Comparison of ENCODE assay signal across 18 cellular contexts in the genomic region with DNA sequence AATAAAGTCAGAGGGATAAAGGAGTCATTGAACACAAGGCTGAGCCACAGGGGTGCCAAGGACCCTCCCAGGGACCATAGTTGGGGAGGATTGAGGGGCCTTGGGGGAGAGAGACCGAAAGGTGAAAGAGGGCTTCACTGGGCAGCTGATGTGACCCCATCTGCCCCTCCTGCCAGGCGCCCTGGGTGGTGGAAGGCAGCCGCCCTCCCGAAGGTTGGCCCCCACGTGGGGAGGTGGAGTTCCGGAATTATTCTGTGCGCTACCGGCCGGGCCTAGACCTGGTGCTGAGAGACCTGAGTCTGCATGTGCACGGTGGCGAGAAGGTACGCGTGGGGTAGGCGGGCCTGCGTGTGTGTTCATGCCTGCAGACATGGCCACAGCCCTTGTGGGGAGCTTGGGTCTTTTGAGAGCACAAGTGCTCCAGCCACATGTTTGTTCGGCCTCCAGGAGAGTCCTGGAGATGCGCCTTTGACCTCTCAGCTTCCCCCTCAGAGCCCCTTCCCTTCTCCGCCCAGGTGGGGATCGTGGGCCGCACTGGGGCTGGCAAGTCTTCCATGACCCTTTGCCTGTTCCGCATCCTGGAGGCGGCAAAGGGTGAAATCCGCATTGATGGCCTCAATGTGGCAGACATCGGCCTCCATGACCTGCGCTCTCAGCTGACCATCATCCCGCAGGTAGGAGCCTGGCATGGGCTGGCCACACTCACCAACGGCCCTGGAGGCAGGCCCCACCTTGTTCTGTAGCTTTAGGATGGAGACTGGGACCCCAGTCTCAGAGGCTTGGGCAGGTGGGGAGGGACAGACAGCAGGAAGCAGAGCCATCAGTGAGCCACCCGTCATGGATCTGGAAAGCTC. TPM values are rescaled to one million over a fixed set of nuclear protein-coding genes. Genes with fewer than 3 reads are reported as not detected.
DNase-seq lines count a peak whose midpoint lies in the region; ATAC-seq and TF ChIP-seq lines count a peak whose summit lies in the region.
"Had no signal": no experiment of that assay in that cellular context is flagged by ENCODE, and none has a peak within 500 bp of the region (broad histone marks: within the 10 kb centered on the region; RNA-seq: fewer than 3 reads in every experiment).

No MANE protein-coding gene starts in this region.

- H4K91ac ChIP-seq in neuronal stem cell (ENCODE audit: low read depth, low read length, poor library complexity), result peak overlapping the region; percentile 1

- POLR2A ChIA-PET in HEK293 (lab: Yijun Ruan, JAX), result interaction anchor here (0.5 to 0.9 kb wide), 2 partner anchors 9 to 19 kb away, joined by 3 to 4 read pairs; no protein-coding TSS in a partner anchor

- no peak overlapping the region for H2AFZ ChIP-seq in hepatocyte
- peak overlapping the region; percentile 16 for H2AFZ ChIP-seq in neuronal stem cell (ENCODE audit: low read length)

- H3K79me1 ChIP-seq in neuronal stem cell (ENCODE audit: low read depth, low read length), result no peaks in the 10 kb centered on the region

- H2BK15ac ChIP-seq in neuronal stem cell (ENCODE audit: low read length), result peak overlapping the region; percentile 70

- H3K27me3 ChIP-seq in BE2C, result no peaks in the 10 kb centered on the region
- no peaks in the 10 kb centered on the region for H3K27me3 ChIP-seq in hepatocyte
- H3K27me3 ChIP-seq in neuronal stem cell (ENCODE audit: control insufficient read depth in 3 of 3, insufficient read depth in 3 of 3, low read depth in 1 of 3, low read length in 3 of 3), result peaks cover 0 to 9% (median 0%) of the 10 kb centered on the region in 3 experiments
- H3K27me3 ChIP-seq in lower lobe of right lung (ENCODE audit: low read depth), result peaks cover 7% of the 10 kb centered on the region
- H3K27me3 ChIP-seq: ascending aorta, uterus had no signal

- H3K9me3 ChIP-seq in BE2C (no peaks in the 10 kb centered on the region), HEK293 (ENCODE audit: control insufficient read depth, insufficient read depth, low read depth, low read length) (no peaks in the 10 kb centered on the region), hepatocyte (ENCODE audit: low read depth) (no peaks in the 10 kb centered on the region), neuronal stem cell (replicated peaks in 1 of 2; ENCODE audit: control insufficient read depth in 2 of 2, insufficient read depth in 1 of 2, low read depth in 1 of 2, low read length in 2 of 2) (no peaks in the 10 kb centered on the region), lower lobe of right lung (no peaks in the 10 kb centered on the region)
- H3K9me3 ChIP-seq: ascending aorta, uterus had no signal

- H3K4me3 ChIP-seq in BE2C (ENCODE audit: low read depth, low read length) (no peak overlapping the region), HEK293 (ENCODE audit: low read depth, low read length) (no peak overlapping the region), hepatocyte (no peak overlapping the region), neuronal stem cell (ENCODE audit: low read length in 2 of 2) (no peak overlapping the region), lower lobe of right lung (no peak overlapping the region)
- H3K4me3 ChIP-seq: ascending aorta, uterus had no signal

- ATAC-seq in lower lobe of right lung, result no peak
- ATAC-seq: left ventricle myocardium superior, sciatic nerve had no signal

- H3K4me1 ChIP-seq in BE2C (peaks cover 11% of the 10 kb centered on the region; the same call in 1 of the 2 replicates), HEK293 (ENCODE audit: control insufficient read depth, insufficient read depth, low read length) (peaks cover 6% of the 10 kb centered on the region; the same call in 1 of the 2 replicates), hepatocyte (ENCODE audit: insufficient read depth) (peaks cover 40% of the 10 kb centered on the region), neuronal stem cell (ENCODE audit: control insufficient read depth in 2 of 2, insufficient read depth in 1 of 2, low read depth in 1 of 2, low read length in 2 of 2) (peaks cover 23 to 26% of the 10 kb centered on the region in 2 donors), lower lobe of right lung (peaks cover 14% of the 10 kb centered on the region)

- H3K23ac ChIP-seq in neuronal stem cell (ENCODE audit: low read depth, low read length, poor library complexity), result no peak overlapping the region

- no peak overlapping the region for H2BK5ac ChIP-seq in neuronal stem cell (ENCODE audit: low read length)

- H3K27ac ChIP-seq in HEK293 (ENCODE audit: extremely low read depth, low read depth, low read length), result no peak overlapping the region
- H3K27ac ChIP-seq in hepatocyte, result peak overlapping the region; percentile 99
- peak overlapping the region; percentile 45 for H3K27ac ChIP-seq in neuronal stem cell (replicated peaks; ENCODE audit: low read length)
- no peak overlapping the region for H3K27ac ChIP-seq in lower lobe of right lung
- H3K27ac ChIP-seq: ascending aorta, uterus had no signal

- no peak overlapping the region for H3K9ac ChIP-seq in neuronal stem cell (ENCODE audit: low read depth, low read length, poor library complexity)

- H2BK120ac ChIP-seq in neuronal stem cell (ENCODE audit: low read depth, low read length), result peak overlapping the region; percentile 6

- no peaks in the 10 kb centered on the region for H3K9me2 ChIP-seq in hepatocyte (replicated peaks; ENCODE audit: insufficient read depth)

- H4K20me1 ChIP-seq in hepatocyte (ENCODE audit: insufficient read depth, poor library complexity, severe bottlenecking), result no peaks in the 10 kb centered on the region

- intact Hi-C loops in lower lobe of right lung (cut with DNase I), result no loop called here

- TF ChIP-seq CTCF in BE2C (IDR thresholded peaks at IDR 0.05; ENCODE audit: low read depth, low read length) (no peak), HEK293 (tag by site-specific recombination; IDR thresholded peaks at IDR 0.05) (no peak), hepatocyte (IDR thresholded peaks at IDR 0.05; ENCODE audit: poor library complexity) (no peak), lower lobe of right lung (IDR thresholded peaks at IDR 0.05) (no peak)

- CTCF ChIA-PET in HEK293 (lab: Yijun Ruan, JAX), result interaction anchor here (0.5 to 5.0 kb wide), 12 partner anchors 9 to 198 kb away, joined by 3 to 32 read pairs (median 6); a partner anchor contains a TSS

- H3K4me2 ChIP-seq in hepatocyte (no peak overlapping the region), neuronal stem cell (ENCODE audit: insufficient read depth, low read length, poor library complexity, severe bottlenecking) (no peak overlapping the region)

- H3K79me2 ChIP-seq in hepatocyte, result no peaks in the 10 kb centered on the region

- no peak overlapping the region for H4K8ac ChIP-seq in neuronal stem cell (ENCODE audit: low read depth, low read length)

- peak overlapping the region; percentile 66 for H3K18ac ChIP-seq in neuronal stem cell (ENCODE audit: low read length)

- 94% methylated on average over 28 of the region's 28 CpGs for WGBS in hepatocyte (ENCODE audit: low lambda C conversion rate, missing lambda C conversion rate)
- WGBS in neuronal stem cell (ENCODE audit: extremely low coverage in 2 of 2, insufficient read length in 2 of 2, insufficient replicate concordance in 1 of 2), 2 donors, result no CpG with 5 or more reads among the region's 28 CpGs

- DNase-seq in BE2C (peak; percentile 5), hepatocyte (ENCODE audit: low spot score) (no peak), neuronal stem cell (ENCODE audit: low spot score) (no peak), NCI-H748 treated with DMSO at 0.1 percent for 48 hours (lab: John Stamatoyannopoulos, UW) (no peak), lower lobe of right lung (no peak), amygdala (lab: John Stamatoyannopoulos, UW) (no peak), NCI-H345 treated with DMSO at 0.1 percent for 48 hours (lab: John Stamatoyannopoulos, UW; ENCODE audit: unreplicated experiment) (no peak)
- DNase-seq: activated CD4-positive, alpha-beta T cell treated with anti-CD3 and anti-CD28 coated beads for 48 hours; CD4-positive, CD25-positive, alpha-beta regulatory T cell; Karpas-422; left ventricle myocardium superior; NCI-H1694 treated with DMSO at 0.1 percent for 48 hours; substantia nigra; uterus had no signal

- H3K36me3 ChIP-seq in BE2C (no peaks in the 10 kb centered on the region), HEK293 (ENCODE audit: control insufficient read depth in 2 of 2, insufficient read depth in 1 of 2, low read length in 2 of 2) (no peaks in the 10 kb centered on the region), hepatocyte (replicated peaks; ENCODE audit: insufficient read depth, low read depth) (no peaks in the 10 kb centered on the region), neuronal stem cell (replicated peaks in 1 of 2; ENCODE audit: control insufficient read depth in 2 of 2, insufficient read depth in 2 of 2, low read length in 2 of 2) (no peaks in the 10 kb centered on the region), lower lobe of right lung (peaks cover 3% of the 10 kb centered on the region)
- H3K36me3 ChIP-seq: ascending aorta, uterus had no signal

- no peak overlapping the region for H3K4ac ChIP-seq in neuronal stem cell (ENCODE audit: low read length)

- H2AK5ac ChIP-seq in neuronal stem cell (ENCODE audit: low read depth, low read length), result peak overlapping the region; percentile 94

- peak overlapping the region; percentile 60 for H2BK12ac ChIP-seq in neuronal stem cell (ENCODE audit: low read length)

- no peak overlapping the region for H3K14ac ChIP-seq in neuronal stem cell (ENCODE audit: low read length)

TF ChIP-seq in HEK293, 187 proteins besides CTCF, POLR2A, EP300 and RAD21:
- peak; percentile 24; the same call in 1 of the 2 replicates for TF ChIP-seq GLIS2 (tag by site-specific recombination; IDR thresholded peaks at IDR 0.05)
- TF ChIP-seq ZNF510 (tag by site-specific recombination; IDR thresholded peaks at IDR 0.05; ENCODE audit: insufficient replicate concordance), result no peak

RNA-seq across cellular contexts. Expression of a gene that starts 24.1 kb away (rescaled TPM):
- polyA plus RNA-seq in BE2C (2012; ENCODE audit: insufficient read depth, insufficient read length, low read depth), result 32.3 TPM
- 28.1 and 30.8 TPM in 2 replicates for total RNA-seq in hepatocyte
- polyA plus RNA-seq in hepatocyte, result 10.3 and 11.4 TPM in 2 replicates
- 45.4 TPM for polyA plus RNA-seq in neuronal stem cell (2013, experiment 1 of 2)
- polyA plus RNA-seq in neuronal stem cell (2013, experiment 2 of 2), result 45.9 TPM
- 49.5 TPM for total RNA-seq in lower lobe of right lung

RNA-seq across cellular contexts. Expression of a gene that starts 35.7 kb away (rescaled TPM):
- polyA plus RNA-seq in BE2C (2012; ENCODE audit: insufficient read depth, insufficient read length, low read depth), result 137 TPM
- total RNA-seq in hepatocyte, result 56.4 and 56.9 TPM in 2 replicates
- polyA plus RNA-seq in hepatocyte, result 156 and 256 TPM in 2 replicates
- polyA plus RNA-seq in neuronal stem cell (2013, experiment 1 of 2), result 430 TPM
- 437 TPM for polyA plus RNA-seq in neuronal stem cell (2013, experiment 2 of 2)
- total RNA-seq in lower lobe of right lung, result 106 TPM

RNA-seq across cellular contexts. Expression of a gene that starts 49.0 kb away (rescaled TPM):
- 2.9 TPM for polyA plus RNA-seq in BE2C (2012; ENCODE audit: insufficient read depth, insufficient read length, low read depth)
- 12.6 and 18.1 TPM in 2 replicates for total RNA-seq in hepatocyte
- polyA plus RNA-seq in hepatocyte, result 16.9 and 19.2 TPM in 2 replicates
- 0.26 TPM for polyA plus RNA-seq in neuronal stem cell (2013, experiment 1 of 2)
- 0.22 TPM for polyA plus RNA-seq in neuronal stem cell (2013, experiment 2 of 2)
- 41.7 TPM for total RNA-seq in lower lobe of right lung
- total RNA-seq: T-helper 1 cell treated with Interleukin-12 subunit alpha and Interleukin-12 subunit beta and Interleukin-4 antibody, amounts not matched to agents 30 ng/mL and 1 ng/mL, for 36 hours had no signal

Comparison
In these comparisons a context has a peak if more than half of its experiments do, and no peak if none do; other contexts are left out.
1. H3K27ac ChIP-seq: peak in hepatocyte (single experiment) and neuronal stem cell (single experiment); none in HEK293 (single experiment) and lower lobe of right lung (single experiment).